Comparison of ENCODE assay signal across 19 cellular contexts in genomic region chr16:3596101-3596861, GRCh38. TPM values are rescaled to one million over a fixed set of nuclear protein-coding genes. Genes with fewer than 3 reads are reported as not detected.
DNase-seq lines count a peak whose midpoint lies in the region; ATAC-seq and TF ChIP-seq lines count a peak whose summit lies in the region.
"Had no signal": no experiment of that assay in that cellular context is flagged by ENCODE, and none has a peak within 500 bp of the region (broad histone marks: within the 10 kb centered on the region; RNA-seq: fewer than 3 reads in every experiment).

No MANE protein-coding gene starts in this region.

- no peaks in the 10 kb centered on the region for H3K27me3 Mint-ChIP-seq in chondrocyte (ENCODE audit: low read depth)
- H3K27me3 Mint-ChIP-seq in natural killer cell treated with Interleukin-12 subunit alpha and Interleukin-12 subunit beta and Interleukin-15 and Interleukin-18, amount 100 ng/mL, for 72 hours, result no peaks in the 10 kb centered on the region
- H3K27me3 Mint-ChIP-seq: CD4-positive, alpha-beta memory T cell had no signal

- no peaks in the 10 kb centered on the region for H3K9me2 ChIP-seq in MM.1S (replicated peaks; ENCODE audit: insufficient read depth, low read length)

- no peak for DNase-seq in left ventricle myocardium inferior
- DNase-seq in left cardiac atrium, result no peak
- peak; percentile 75 for DNase-seq in chondrocyte (ENCODE audit: low spot score)
- no peak for DNase-seq in natural killer cell treated with Interleukin-12 subunit alpha and Interleukin-12 subunit beta and Interleukin-15 and Interleukin-18, amount 100 ng/mL, for 72 hours (ENCODE audit: low spot score)
- no peak for DNase-seq in MM.1S
- DNase-seq: CD4-positive, alpha-beta memory T cell; DMS53; HFFc6; NCI-H1436; NCI-H2081; NCI-H2171 treated with DMSO at 0.1 percent for 48 hours; NCI-H446; NCI-H526 treated with DMSO at 0.1 percent for 48 hours; Peyer's patch had no signal

- no peaks in the 10 kb centered on the region for H3K79me2 ChIP-seq in MM.1S (ENCODE audit: low read length)

- H3K27me3 ChIP-seq in left ventricle myocardium inferior (ENCODE audit: low read depth), result no peaks in the 10 kb centered on the region
- H3K27me3 ChIP-seq in MM.1S (replicated peaks; ENCODE audit: insufficient read depth, low read length), result no peaks in the 10 kb centered on the region
- H3K27me3 ChIP-seq: Peyer's patch had no signal

- no peaks in the 10 kb centered on the region for H3F3A ChIP-seq in MM.1S (ENCODE audit: insufficient read depth, low read length)

- H3K9me3 ChIP-seq in left ventricle myocardium inferior (replicated peaks) (no peaks in the 10 kb centered on the region), MM.1S (replicated peaks; ENCODE audit: insufficient read depth, low read length) (no peaks in the 10 kb centered on the region)
- H3K9me3 ChIP-seq: Peyer's patch had no signal

- no peak for TF ChIP-seq CTCF in left ventricle myocardium inferior (IDR thresholded peaks at IDR 0.05; ENCODE audit: borderline replicate concordance)
- no peak for TF ChIP-seq CTCF in chondrocyte (IDR thresholded peaks at IDR 0.05)
- TF ChIP-seq CTCF in MM.1S (IDR thresholded peaks at IDR 0.05; ENCODE audit: low read length), result no peak

- H4K20me1 ChIP-seq in MM.1S (ENCODE audit: insufficient read depth, low read length), result no peaks in the 10 kb centered on the region

- H3K4me2 ChIP-seq in MM.1S (ENCODE audit: low read depth, low read length), result no peak overlapping the region
- H3K4me2 ChIP-seq: A549, KMS-11 had no signal

- peak overlapping the region; percentile 25 for H3K27ac ChIP-seq in left ventricle myocardium inferior (replicated peaks)
- H3K27ac ChIP-seq in MM.1S (ENCODE audit: low read length), result no peak overlapping the region
- H3K27ac ChIP-seq: A549, KMS-11, Peyer's patch had no signal

- H3K4me1 ChIP-seq in left ventricle myocardium inferior (peaks cover 19% of the 10 kb centered on the region), MM.1S (ENCODE audit: low read length) (no peaks in the 10 kb centered on the region)
- H3K4me1 ChIP-seq: A549, Peyer's patch had no signal

- no peak overlapping the region for H3K27ac Mint-ChIP-seq in chondrocyte (ENCODE audit: unreplicated experiment)
- peak overlapping the region in 1 of 2 donors; percentile 45 for H3K27ac Mint-ChIP-seq in natural killer cell treated with Interleukin-12 subunit alpha and Interleukin-12 subunit beta and Interleukin-15 and Interleukin-18, amount 100 ng/mL, for 72 hours
- H3K27ac Mint-ChIP-seq: CD4-positive, alpha-beta memory T cell; HFFc6 had no signal

- H3K4me3 ChIP-seq in left ventricle myocardium inferior (no peak overlapping the region), MM.1S (ENCODE audit: low read length) (no peak overlapping the region)
- H3K4me3 ChIP-seq: A549, Peyer's patch had no signal

- H3K4me1 Mint-ChIP-seq in chondrocyte (ENCODE audit: low read depth), result no peaks in the 10 kb centered on the region
- H3K4me1 Mint-ChIP-seq in natural killer cell treated with Interleukin-12 subunit alpha and Interleukin-12 subunit beta and Interleukin-15 and Interleukin-18, amount 100 ng/mL, for 72 hours (ENCODE audit: low read depth in 2 of 2), result peaks cover 8 to 10% of the 10 kb centered on the region in 2 donors

- no peak overlapping the region for H3K4me3 Mint-ChIP-seq in chondrocyte (ENCODE audit: unreplicated experiment)
- no peak overlapping the region for H3K4me3 Mint-ChIP-seq in natural killer cell treated with Interleukin-12 subunit alpha and Interleukin-12 subunit beta and Interleukin-15 and Interleukin-18, amount 100 ng/mL, for 72 hours
- H3K4me3 Mint-ChIP-seq: CD4-positive, alpha-beta memory T cell; HFFc6 had no signal

- H3K9ac ChIP-seq in MM.1S (ENCODE audit: low read length), result no peak overlapping the region
- H3K9ac ChIP-seq: KMS-11 had no signal

- H3K9me3 Mint-ChIP-seq in chondrocyte (ENCODE audit: low read depth), result no peaks in the 10 kb centered on the region
- no peaks in the 10 kb centered on the region for H3K9me3 Mint-ChIP-seq in natural killer cell treated with Interleukin-12 subunit alpha and Interleukin-12 subunit beta and Interleukin-15 and Interleukin-18, amount 100 ng/mL, for 72 hours
- H3K9me3 Mint-ChIP-seq: CD4-positive, alpha-beta memory T cell; HFFc6 had no signal

- no peak overlapping the region for H2AFZ ChIP-seq in MM.1S (ENCODE audit: low read length)

- peaks cover 23% of the 10 kb centered on the region for H3K36me3 Mint-ChIP-seq in chondrocyte (ENCODE audit: low read depth)
- peaks cover 4% of the 10 kb centered on the region for H3K36me3 Mint-ChIP-seq in natural killer cell treated with Interleukin-12 subunit alpha and Interleukin-12 subunit beta and Interleukin-15 and Interleukin-18, amount 100 ng/mL, for 72 hours

- H3K36me3 ChIP-seq in left ventricle myocardium inferior (peaks cover 17% of the 10 kb centered on the region), MM.1S (replicated peaks; ENCODE audit: insufficient read depth, low read length) (no peaks in the 10 kb centered on the region)

- intact Hi-C loops in left ventricle myocardium inferior (cut with micrococcal nuclease), result no loop called here
- intact Hi-C loops in left cardiac atrium (cut with DNase I), result no loop called here

- ATAC-seq in left cardiac atrium (no peak), HG03460 (IDR thresholded peaks at IDR 0.05; ENCODE audit: unreplicated experiment) (no peak), GM18873 (IDR thresholded peaks at IDR 0.05; ENCODE audit: low FRiP score, unreplicated experiment) (no peak)
- ATAC-seq in natural killer cell treated with Interleukin-12 subunit alpha and Interleukin-12 subunit beta and Interleukin-15 and Interleukin-18, amount 100 ng/mL, for 72 hours, result peak; percentile 3 to 28

RNA-seq across cellular contexts. Expression of gene SLX4, which starts 15.1 kb away (rescaled TPM):
- total RNA-seq in left ventricle myocardium inferior (2.5 TPM), left cardiac atrium (1 to 10 TPM; 2.5 to 2.8 TPM), chondrocyte (9.3 to 11.8 TPM (median 9.9 TPM) in 3 replicates)
- total RNA-seq in natural killer cell treated with Interleukin-12 subunit alpha and Interleukin-12 subunit beta and Interleukin-15 and Interleukin-18, amount 100 ng/mL, for 72 hours, result 10 to 100 TPM; 13.4 to 18.4 TPM

RNA-seq across cellular contexts. Expression of gene NLRC3, which starts 19.1 kb away (rescaled TPM):
- 0.93 TPM for total RNA-seq in left ventricle myocardium inferior
- total RNA-seq in left cardiac atrium, result 1 to 10 TPM in 1 of 2 donors, under 1 TPM in 1; 0.81 to 1.0 TPM
- 0.05 to 0.24 TPM (median 0.12 TPM) in 3 replicates for total RNA-seq in chondrocyte
- total RNA-seq in natural killer cell treated with Interleukin-12 subunit alpha and Interleukin-12 subunit beta and Interleukin-15 and Interleukin-18, amount 100 ng/mL, for 72 hours, result 10 to 100 TPM; 48.3 to 61.8 TPM
- total RNA-seq: HFFc6, M059J had no signal

RNA-seq across cellular contexts. Expression of gene DNASE1, which starts 58.2 kb away (rescaled TPM):
- total RNA-seq in left ventricle myocardium inferior (7.7 TPM), left cardiac atrium (1 to 10 TPM; 3.0 to 5.8 TPM), chondrocyte (10.3 to 17.8 TPM (median 12.2 TPM) in 3 replicates)
- 10 to 100 TPM; 19.1 to 25.5 TPM for total RNA-seq in natural killer cell treated with Interleukin-12 subunit alpha and Interleukin-12 subunit beta and Interleukin-15 and Interleukin-18, amount 100 ng/mL, for 72 hours

Comparison
In these comparisons a context has a peak if more than half of its experiments do, and no peak if none do; other contexts are left out.
1. ATAC-seq: peak in natural killer cell treated with Interleukin-12 subunit alpha and Interleukin-12 subunit beta and Interleukin-15 and Interleukin-18, amount 100 ng/mL, for 72 hours (2 of 2); none in left cardiac atrium (0 of 2), HG03460 (single experiment) and GM18873 (single experiment).
2. RNA of gene NLRC3, which starts 19.1 kb away (total RNA-seq): 48.3 to 61.8 TPM in natural killer cell treated with Interleukin-12 subunit alpha and Interleukin-12 subunit beta and Interleukin-15 and Interleukin-18, amount 100 ng/mL, for 72 hours; 0.81 to 1.0 TPM in left cardiac atrium, 0.93 TPM in left ventricle myocardium inferior (single experiment) and 0.05 to 0.24 TPM in chondrocyte; every median in the first group is over 10 times any median in the second.